ENCODE assay signal across 20 cellular contexts in the genomic region with DNA sequence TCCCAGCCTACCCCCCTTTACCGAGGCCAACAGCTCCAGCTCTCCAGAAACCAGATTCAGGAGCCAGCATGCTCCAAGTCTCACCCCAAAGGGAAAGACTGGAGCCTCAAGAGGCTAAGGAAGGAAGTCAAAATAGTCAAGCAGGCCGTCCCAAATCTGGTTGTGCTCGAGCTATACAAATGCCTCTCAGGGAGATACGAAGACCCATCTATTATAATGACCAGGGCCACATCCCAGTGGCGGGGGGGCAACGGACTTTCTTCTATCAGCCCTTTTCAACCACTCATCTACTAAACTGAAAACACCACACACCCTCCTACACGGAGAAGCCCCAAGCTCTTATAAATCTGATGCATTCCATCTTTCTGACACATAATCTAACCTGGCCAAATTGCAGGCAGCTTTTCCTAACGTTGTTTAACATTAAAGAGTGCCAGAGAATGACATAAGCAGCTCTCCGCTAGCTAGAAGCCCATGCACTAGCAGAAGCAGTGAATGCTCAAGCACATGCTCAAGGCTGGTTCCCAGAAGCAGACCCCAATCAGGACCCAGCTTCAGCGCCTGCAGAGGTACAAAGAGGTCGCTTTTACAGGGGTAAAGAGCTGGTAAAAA.
"Had no signal": no experiment of that assay in that cellular context is flagged by ENCODE, and none has a peak within 500 bp of the region (broad histone marks: within the 10 kb centered on the region; RNA-seq: fewer than 3 reads in every experiment).

No MANE protein-coding gene starts in this region.

- H3K4me3 ChIP-seq: left lung, mucosa of descending colon, neural progenitor cell had no signal

- ATAC-seq: activated CD8-positive, alpha-beta memory T cell treated with anti-CD3 and anti-CD28 coated beads, Interleukin-2, amount 10 ng/mL, durations not matched to agents 7 days and 5 days; left lung; mucosa of descending colon; naive thymus-derived CD4-positive, alpha-beta T cell; stimulated activated memory B cell treated with anti-CD40 and anti-IgM and Interleukin-4, amounts not matched to agents 10 μg/mL and 1 μg/mL and 100 μg/mL, for 72 hours had no signal

- H3K36me3 ChIP-seq: brain microvascular endothelial cell, left lung, neural progenitor cell had no signal

- H3K4me1 ChIP-seq: left lung, neural progenitor cell had no signal

- H3K27me3 ChIP-seq: brain microvascular endothelial cell, neural progenitor cell had no signal

- H2AFZ ChIP-seq: neural progenitor cell had no signal

- H3K4me2 ChIP-seq: neural progenitor cell had no signal

- H3K27ac ChIP-seq: brain microvascular endothelial cell, left lung, neural progenitor cell had no signal

- H3K9ac ChIP-seq: neural progenitor cell had no signal

- DNase-seq: activated B cell treated with CpG ODN at 0.5 μM for 24 hours; activated CD4-positive, alpha-beta memory T cell treated with anti-CD3 and anti-CD28 coated beads for 36 hours; activated CD4-positive, alpha-beta T cell treated with anti-CD3 and anti-CD28 coated beads for 4 hours; activated CD8-positive, alpha-beta memory T cell treated with anti-CD3 and anti-CD28 coated beads, Interleukin-2, amount 10 ng/mL, durations not matched to agents 7 days and 5 days; activated naive CD8-positive, alpha-beta T cell treated with anti-CD3 and anti-CD28 coated beads for 36 hours; amniotic stem cell; brain microvascular endothelial cell; cortex of kidney; erythroblast; hypothalamus; left lung; mucosa of descending colon; naive thymus-derived CD4-positive, alpha-beta T cell; posterior cingulate gyrus; small intestine; stimulated activated CD4-positive, alpha-beta T cell treated with anti-CD3 and anti-CD28 coated beads, Interleukin-4, amount 100 ng/mL, for 4 hours; T-helper 1 cell; T-helper 9 cell had no signal
